Comparison of ENCODE assay signal across 8 cellular contexts in genomic region chr16:3443108-3444031, GRCh38. TPM values are rescaled to one million over a fixed set of nuclear protein-coding genes. Genes with fewer than 3 reads are reported as not detected.
A peak's percentile ranks its signal among the peaks of the same experiment; 100 is the strongest.
DNase-seq lines count a peak whose midpoint lies in the region; ATAC-seq, FAIRE-seq and TF ChIP-seq lines count a peak whose summit lies in the region.

TSS of gene NAA60 (plus strand) at chr16:3443680. CDS start at chr16:3476228, 32,548 bp downstream.
A gene with protein sequence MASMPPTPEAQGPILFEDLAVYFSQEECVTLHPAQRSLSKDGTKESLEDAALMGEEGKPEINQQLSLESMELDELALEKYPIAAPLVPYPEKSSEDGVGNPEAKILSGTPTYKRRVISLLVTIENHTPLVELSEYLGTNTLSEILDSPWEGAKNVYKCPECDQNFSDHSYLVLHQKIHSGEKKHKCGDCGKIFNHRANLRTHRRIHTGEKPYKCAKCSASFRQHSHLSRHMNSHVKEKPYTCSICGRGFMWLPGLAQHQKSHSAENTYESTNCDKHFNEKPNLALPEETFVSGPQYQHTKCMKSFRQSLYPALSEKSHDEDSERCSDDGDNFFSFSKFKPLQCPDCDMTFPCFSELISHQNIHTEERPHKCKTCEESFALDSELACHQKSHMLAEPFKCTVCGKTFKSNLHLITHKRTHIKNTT (minus strand): TSS chr16:3443504. CDS start chr16:3443153, 351 bp downstream.

- peaks cover 18% of the 10 kb centered on the region for H3K79me2 ChIP-seq in endothelial cell of umbilical vein (ENCODE audit: control insufficient read depth, insufficient read depth, low read length)

- H4K20me1 ChIP-seq in endothelial cell of umbilical vein (replicated peaks; ENCODE audit: control insufficient read depth, extremely low read depth, insufficient read depth, low read length): no peaks in the 10 kb centered on the region

- H3K4me1 ChIP-seq in BE2C (no peaks in the 10 kb centered on the region), endothelial cell of umbilical vein (ENCODE audit: control insufficient read depth, extremely low read depth, insufficient read depth, low read length) (peaks cover 3% of the 10 kb centered on the region)

- TF ChIP-seq CTCF in BE2C (IDR thresholded peaks at IDR 0.05; ENCODE audit: low read depth, low read length): no peak
- TF ChIP-seq CTCF in endothelial cell of umbilical vein (IDR thresholded peaks at IDR 0.05; ENCODE audit: extremely low read depth in 1 of 2, insufficient read depth in 1 of 2, low read depth in 1 of 2, low read length in 2 of 2): no peak
- no peak for TF ChIP-seq CTCF in mesothelial cell of epicardium (IDR thresholded peaks at IDR 0.05; ENCODE audit: unreplicated experiment)

- POLR2A ChIA-PET in endothelial cell of umbilical vein (lab: Charles Lee): interaction anchor here (0.6 to 1.4 kb wide), 5 partner anchors 14 to 153 kb away, joined by 3 to 6 read pairs (median 5); partner anchors contain the start of genes ZNF174 and ZSCAN32

- dilution Hi-C loops in endothelial cell of umbilical vein (cut with MboI; ENCODE audit: extremely low pct_ligation_motif_present, low sequenced_read_pairs): no loop called here

- H3K4me3 Mint-ChIP-seq in mesothelial cell of epicardium: peak within 1 kb of the TSS; percentile 97

- H3K27ac Mint-ChIP-seq in mesothelial cell of epicardium: peak within 1 kb of the TSS; percentile 99

- peaks cover 10% of the 10 kb centered on the region for H3K4me1 Mint-ChIP-seq in mesothelial cell of epicardium

- H3K9me3 ChIP-seq in BE2C: no peaks in the 10 kb centered on the region
- no peaks in the 10 kb centered on the region for H3K9me3 ChIP-seq in endothelial cell of umbilical vein (replicated peaks; ENCODE audit: control insufficient read depth, insufficient read depth, low read length)

- H3K36me3 ChIP-seq in BE2C: peaks cover 2% of the 10 kb centered on the region; the same call in 1 of the 2 replicates
- H3K36me3 ChIP-seq in endothelial cell of umbilical vein (ENCODE audit: control insufficient read depth in 2 of 2, extremely low read depth in 1 of 2, insufficient read depth in 2 of 2, low read length in 2 of 2): no peaks in the 10 kb centered on the region

- ATAC-seq in GM19324 (IDR thresholded peaks at IDR 0.05; ENCODE audit: low FRiP score, unreplicated experiment): peak; percentile 81
- ATAC-seq in HG03520 (IDR thresholded peaks at IDR 0.05; ENCODE audit: unreplicated experiment): peak; percentile 67

- TSS peak; percentile 79 for BruUV-seq in endothelial cell of umbilical vein (replicated peaks; lab: Mats Ljungman, UMichigan)

- peak; percentile 87 for DNase-seq in BE2C
- peak; percentile 90 for DNase-seq in NOMO-1 treated with DMSO at 0.1 percent for 48 hours (lab: John Stamatoyannopoulos, UW; ENCODE audit: unreplicated experiment)
- DNase-seq in activated CD8-positive, alpha-beta memory T cell treated with anti-CD3 and anti-CD28 coated beads, Interleukin-2, amount 50 U/mL, for 48 hours: peak; percentile 80
- peak; percentile 90 for DNase-seq in endothelial cell of umbilical vein (ENCODE audit: low read depth, low spot score)
- DNase-seq in mesothelial cell of epicardium (ENCODE audit: low spot score in 2 of 2, unreplicated experiment in 2 of 2): peak; percentile 59 to 73
- DNase-seq in stimulated activated CD8-positive, alpha-beta memory T cell treated with anti-CD3 and anti-CD28 coated beads, Interleukin-15, amount 100 ng/mL, for 48 hours (ENCODE audit: low read depth in 2 of 2): peak; percentile 69 to 79

- H3K4me3 ChIP-seq in BE2C (ENCODE audit: low read depth, low read length): peak within 1 kb of the TSS; percentile 83
- peak within 1 kb of the TSS; percentile 57 to 78 (median 69) for H3K4me3 ChIP-seq in endothelial cell of umbilical vein (replicated peaks in 1 of 3; ENCODE audit: insufficient read depth in 1 of 3, low read depth in 1 of 3, low read length in 3 of 3)

- FAIRE-seq in endothelial cell of umbilical vein (lab: Jason Lieb, UNC): peak; percentile 87

- no peaks in the 10 kb centered on the region for H3K27me3 Mint-ChIP-seq in mesothelial cell of epicardium (ENCODE audit: low read depth)

- peaks cover 16% of the 10 kb centered on the region for H3K9me3 Mint-ChIP-seq in mesothelial cell of epicardium

- H3K9me1 ChIP-seq in endothelial cell of umbilical vein (replicated peaks; ENCODE audit: control insufficient read depth, extremely low read depth, insufficient read depth, low read length): no peaks in the 10 kb centered on the region

- H3K4me2 ChIP-seq in endothelial cell of umbilical vein (ENCODE audit: insufficient read depth, low read length): peak within 1 kb of the TSS; percentile 86

- CTCF ChIA-PET in endothelial cell of umbilical vein (lab: Charles Lee): interaction anchor here (1.0 to 2.9 kb wide), 4 partner anchors 14 to 412 kb away, joined by 3 to 16 read pairs (median 6); partner anchors contain the start of gene CLUAP1

- peak within 1 kb of the TSS; percentile 50 for H2AFZ ChIP-seq in endothelial cell of umbilical vein (ENCODE audit: low read depth, low read length)

- intact Hi-C loops in endothelial cell of umbilical vein (cut with micrococcal nuclease): loop anchor here (2.0 kb wide), 1 partner anchor 43 kb away; the partner anchor contains the start of genes ZNF174 and ZSCAN32

- no peak for TF ChIP-seq POLR2A in endothelial cell of umbilical vein (IDR thresholded peaks at IDR 0.05; ENCODE audit: low read depth, low read length)

- peaks cover 4% of the 10 kb centered on the region for H3K27me3 ChIP-seq in BE2C
- no peaks in the 10 kb centered on the region for H3K27me3 ChIP-seq in endothelial cell of umbilical vein (ENCODE audit: control insufficient read depth in 2 of 2, insufficient read depth in 2 of 2, low read length in 2 of 2)

- H3K27ac ChIP-seq in endothelial cell of umbilical vein (ENCODE audit: insufficient read depth, low read depth, low read length): peak within 1 kb of the TSS; percentile 92

- H3K9ac ChIP-seq in endothelial cell of umbilical vein (replicated peaks; ENCODE audit: extremely low read depth, insufficient read depth, low read length): peak within 1 kb of the TSS; percentile 96

- H3K36me3 Mint-ChIP-seq in mesothelial cell of epicardium: peaks cover 31% of the 10 kb centered on the region

TF ChIP-seq in endothelial cell of umbilical vein, 7 proteins besides CTCF, POLR2A, EP300 and RAD21:
- no peak for TF ChIP-seq FOS (IDR thresholded peaks at IDR 0.05; ENCODE audit: borderline replicate concordance, insufficient read depth, low read length)
- TF ChIP-seq, protein P1, sequence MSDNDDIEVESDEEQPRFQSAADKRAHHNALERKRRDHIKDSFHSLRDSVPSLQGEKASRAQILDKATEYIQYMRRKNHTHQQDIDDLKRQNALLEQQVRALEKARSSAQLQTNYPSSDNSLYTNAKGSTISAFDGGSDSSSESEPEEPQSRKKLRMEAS (IDR thresholded peaks at IDR 0.05; ENCODE audit: insufficient read depth, insufficient read length): no peak
- no peak for TF ChIP-seq GATA2 (IDR thresholded peaks at IDR 0.05; ENCODE audit: insufficient read depth, insufficient read length, low read depth, low read length)
- TF ChIP-seq MYC (IDR thresholded peaks at IDR 0.05; ENCODE audit: low read depth, low read length): no peak
- peak; percentile 23 for TF ChIP-seq POLR2AphosphoS5 (IDR thresholded peaks at IDR 0.05; ENCODE audit: insufficient read depth, low read depth, low read length)
- no peak for TF ChIP-seq EZH2 (IDR thresholded peaks at IDR 0.05; ENCODE audit: borderline replicate concordance, low read depth, low read length, severe bottlenecking)
- TF ChIP-seq JUN (IDR thresholded peaks at IDR 0.05; ENCODE audit: borderline replicate concordance, insufficient read depth, insufficient read length, low read depth): no peak

RNA-seq across cellular contexts. Expression of gene NAA60, which starts in this region (rescaled TPM):
- 77.0 TPM for polyA plus RNA-seq in BE2C (2012; ENCODE audit: insufficient read depth, insufficient read length, low read depth)
- total RNA-seq in endothelial cell of umbilical vein (42.9 and 45.7 TPM in 2 replicates), mesothelial cell of epicardium (49.7 to 52.2 TPM (median 50.6 TPM) in 3 replicates)
- 22.1 and 24.0 TPM in 2 replicates for polyA plus RNA-seq in endothelial cell of umbilical vein
- 19.8 and 20.2 TPM in 2 replicates for polyA plus RNA-seq in endothelial cell of umbilical vein (2011; cell fraction: cytosol; rRNA removed)
- polyA plus RNA-seq in endothelial cell of umbilical vein (2011; cell fraction: nucleus; rRNA removed): 20.0 and 25.7 TPM in 2 replicates
- 37.4 and 40.4 TPM in 2 replicates for polyA plus RNA-seq in endothelial cell of umbilical vein (2012)
- polyA minus RNA-seq in endothelial cell of umbilical vein: 18.3 and 23.2 TPM in 2 replicates
- polyA minus RNA-seq in endothelial cell of umbilical vein (2011; cell fraction: cytosol; rRNA and poly(A)+ RNA removed): 13.6 TPM
- polyA minus RNA-seq in endothelial cell of umbilical vein (2011; cell fraction: nucleus; rRNA and poly(A)+ RNA removed): 17.6 and 18.2 TPM in 2 replicates

RNA-seq across cellular contexts. Expression of the second gene that starts in this region (rescaled TPM):
- 3.9 TPM for polyA plus RNA-seq in BE2C (2012; ENCODE audit: insufficient read depth, insufficient read length, low read depth)
- total RNA-seq in endothelial cell of umbilical vein (1.4 and 1.9 TPM in 2 replicates), mesothelial cell of epicardium (3.5 to 3.9 TPM (median 3.6 TPM) in 3 replicates)
- polyA plus RNA-seq in endothelial cell of umbilical vein: 0.72 and 0.75 TPM in 2 replicates
- 0.72 and 1.0 TPM in 2 replicates for polyA plus RNA-seq in endothelial cell of umbilical vein (2011; cell fraction: cytosol; rRNA removed)
- polyA plus RNA-seq in endothelial cell of umbilical vein (2011; cell fraction: nucleus; rRNA removed): 1.4 and 1.7 TPM in 2 replicates
- polyA plus RNA-seq in endothelial cell of umbilical vein (2012): 1.5 and 1.7 TPM in 2 replicates
- polyA minus RNA-seq in endothelial cell of umbilical vein: 1.7 and 2.0 TPM in 2 replicates
- 0.82 TPM for polyA minus RNA-seq in endothelial cell of umbilical vein (2011; cell fraction: cytosol; rRNA and poly(A)+ RNA removed)
- 2.0 and 2.2 TPM in 2 replicates for polyA minus RNA-seq in endothelial cell of umbilical vein (2011; cell fraction: nucleus; rRNA and poly(A)+ RNA removed)

Comparison
In these comparisons a context has a peak if more than half of its experiments do, and no peak if none do; other contexts are left out.
1. Peak in every context shown above with its lines: DNase-seq, ATAC-seq, H3K4me3 ChIP-seq and H3K27ac ChIP-seq.